ENCODE assay signal across 24 cellular contexts in genomic region chr1:223201967-223202366, GRCh38. TPM values are rescaled to one million over a fixed set of nuclear protein-coding genes. Genes with fewer than 3 reads are reported as not detected.
A peak's percentile ranks its signal among the peaks of the same experiment; 100 is the strongest.
DNase-seq lines count a peak whose midpoint lies in the region; ATAC-seq and TF ChIP-seq lines count a peak whose summit lies in the region.
"Had no signal": no experiment of that assay in that cellular context is flagged by ENCODE, and none has a peak within 500 bp of the region (broad histone marks: within the 10 kb centered on the region; RNA-seq: fewer than 3 reads in every experiment).

No MANE protein-coding gene starts in this region.

- H3K27ac ChIP-seq in gastrocnemius medialis, result no peak overlapping the region
- H3K27ac ChIP-seq: psoas muscle, RWPE1, VCaP had no signal

- peaks cover 19% of the 10 kb centered on the region for H3K4me1 Mint-ChIP-seq in activated naive CD8-positive, alpha-beta T cell treated with anti-CD3 and anti-CD28 coated beads, Interleukin-2, amount 50 U/mL, for 24 hours
- peaks cover 9% of the 10 kb centered on the region for H3K4me1 Mint-ChIP-seq in activated naive CD8-positive, alpha-beta T cell treated with anti-CD3 and anti-CD28 coated beads for 36 hours

- intact Hi-C loops in gastrocnemius medialis (cut with DNase I; ENCODE audit: low total_unique reads), result no loop called here

- TF ChIP-seq POLR2A in gastrocnemius medialis (IDR thresholded peaks at IDR 0.05), result no peak

- H3K4me3 Mint-ChIP-seq in activated naive CD8-positive, alpha-beta T cell treated with anti-CD3 and anti-CD28 coated beads, Interleukin-2, amount 50 U/mL, for 24 hours, result no peak overlapping the region
- H3K4me3 Mint-ChIP-seq in activated naive CD8-positive, alpha-beta T cell treated with anti-CD3 and anti-CD28 coated beads for 36 hours, result no peak overlapping the region
- H3K4me3 Mint-ChIP-seq: activated CD4-positive, alpha-beta T cell treated with anti-CD3 and anti-CD28 coated beads, Interleukin-2, amount 10 ng/mL, durations not matched to agents 7 days and 5 days had no signal

- no peaks in the 10 kb centered on the region for H3K36me3 Mint-ChIP-seq in activated naive CD8-positive, alpha-beta T cell treated with anti-CD3 and anti-CD28 coated beads, Interleukin-2, amount 50 U/mL, for 24 hours (ENCODE audit: low read depth)
- H3K36me3 Mint-ChIP-seq in activated naive CD8-positive, alpha-beta T cell treated with anti-CD3 and anti-CD28 coated beads for 36 hours, result no peaks in the 10 kb centered on the region

- no peaks in the 10 kb centered on the region for H3K9me3 Mint-ChIP-seq in activated naive CD8-positive, alpha-beta T cell treated with anti-CD3 and anti-CD28 coated beads, Interleukin-2, amount 50 U/mL, for 24 hours
- peaks cover 2% of the 10 kb centered on the region for H3K9me3 Mint-ChIP-seq in activated naive CD8-positive, alpha-beta T cell treated with anti-CD3 and anti-CD28 coated beads for 36 hours
- H3K9me3 Mint-ChIP-seq: activated CD4-positive, alpha-beta T cell treated with anti-CD3 and anti-CD28 coated beads, Interleukin-2, amount 10 ng/mL, durations not matched to agents 7 days and 5 days had no signal

- no peak for ATAC-seq in activated naive CD8-positive, alpha-beta T cell treated with anti-CD3 and anti-CD28 coated beads, Interleukin-2, amount 50 U/mL, for 24 hours
- ATAC-seq in esophagus mucosa, result peak; percentile 78
- no peak for ATAC-seq in gastrocnemius medialis
- ATAC-seq in stimulated activated naive CD8-positive, alpha-beta T cell treated with anti-CD3 and anti-CD28 coated beads, Interleukin-15, Interleukin-2, amounts not matched to agents 100 U/mL and 50 U/mL, for 24 hours, result no peak
- ATAC-seq: HCT116, psoas muscle had no signal

- H3K4me1 ChIP-seq in gastrocnemius medialis, result peaks cover 0 to under 1% of the 10 kb centered on the region in 2 donors
- H3K4me1 ChIP-seq: psoas muscle had no signal

- H3K27ac Mint-ChIP-seq in activated naive CD8-positive, alpha-beta T cell treated with anti-CD3 and anti-CD28 coated beads, Interleukin-2, amount 50 U/mL, for 24 hours, result peak overlapping the region; percentile 18
- H3K27ac Mint-ChIP-seq in activated naive CD8-positive, alpha-beta T cell treated with anti-CD3 and anti-CD28 coated beads for 36 hours, result no peak overlapping the region
- H3K27ac Mint-ChIP-seq: activated CD4-positive, alpha-beta T cell treated with anti-CD3 and anti-CD28 coated beads, Interleukin-2, amount 10 ng/mL, durations not matched to agents 7 days and 5 days had no signal

- in situ Hi-C loops in gastrocnemius medialis (cut with MboI; ENCODE audit: low sequenced_read_pairs in 4 of 4), result no loop called here

- H3K27me3 Mint-ChIP-seq in activated naive CD8-positive, alpha-beta T cell treated with anti-CD3 and anti-CD28 coated beads, Interleukin-2, amount 50 U/mL, for 24 hours, result peaks cover 2% of the 10 kb centered on the region
- H3K27me3 Mint-ChIP-seq in activated naive CD8-positive, alpha-beta T cell treated with anti-CD3 and anti-CD28 coated beads for 36 hours, result no peaks in the 10 kb centered on the region
- H3K27me3 Mint-ChIP-seq: activated CD4-positive, alpha-beta T cell treated with anti-CD3 and anti-CD28 coated beads, Interleukin-2, amount 10 ng/mL, durations not matched to agents 7 days and 5 days had no signal

- no peak for TF ChIP-seq CTCF in gastrocnemius medialis (IDR thresholded peaks at IDR 0.05 in 4 of 5, conservative IDR thresholded peaks at IDR 0.05 in 1 of 5)

- H3K9me3 ChIP-seq in gastrocnemius medialis, result no peaks in the 10 kb centered on the region
- H3K9me3 ChIP-seq: psoas muscle had no signal

- no peaks in the 10 kb centered on the region for H3K36me3 ChIP-seq in gastrocnemius medialis

- H3K4me3 ChIP-seq in gastrocnemius medialis, result no peak overlapping the region
- H3K4me3 ChIP-seq: psoas muscle had no signal

- no peaks in the 10 kb centered on the region for H3K27me3 ChIP-seq in gastrocnemius medialis

- DNase-seq in activated naive CD8-positive, alpha-beta T cell treated with anti-CD3 and anti-CD28 coated beads, Interleukin-2, amount 50 U/mL, for 24 hours, result no peak
- DNase-seq in activated naive CD8-positive, alpha-beta T cell treated with anti-CD3 and anti-CD28 coated beads for 36 hours, result no peak
- peak; percentile 18 for DNase-seq in NCI-H69 (lab: John Stamatoyannopoulos, UW)
- DNase-seq in NK-92 treated with Interleukin-12 subunit alpha and Interleukin-12 subunit beta, amount 100 ng/mL, for 24 hours (lab: John Stamatoyannopoulos, UW), result no peak
- no peak for DNase-seq in gastrocnemius medialis
- DNase-seq in stimulated activated naive CD8-positive, alpha-beta T cell treated with anti-CD3 and anti-CD28 coated beads, Interleukin-15, Interleukin-2, amounts not matched to agents 100 U/mL and 50 U/mL, for 24 hours, result no peak
- DNase-seq: ACHN; activated CD4-positive, alpha-beta T cell treated with anti-CD3 and anti-CD28 coated beads, Interleukin-2, amount 10 ng/mL, durations not matched to agents 7 days and 5 days; activated naive CD4-positive, alpha-beta T cell treated with anti-CD3 and anti-CD28 coated beads, Interleukin-2, amount 50 U/mL, for 16 hours; aorta; Calu3; central memory CD4-positive, alpha-beta T cell; head of caudate nucleus; IMR-90; left cardiac atrium; mesendoderm; NCI-H2081 treated with DMSO at 0.1 percent for 48 hours; NCI-H526 treated with DMSO at 0.1 percent for 48 hours; psoas muscle; substantia nigra had no signal

RNA-seq across cellular contexts. Expression of gene TLR5, which starts 58.9 kb away (rescaled TPM):
- total RNA-seq in activated naive CD8-positive, alpha-beta T cell treated with anti-CD3 and anti-CD28 coated beads for 36 hours, result under 1 TPM; 0.19 to 0.38 TPM
- total RNA-seq in esophagus mucosa (11.1 TPM), gastrocnemius medialis (1 to 10 TPM in 2 of 4 donors, under 1 TPM in 2; 0.49 to 2.1 (median 1.3) TPM)
